ENCODE assay signal across 12 cellular contexts in genomic region chr17:31486351-31487062, GRCh38.
DNase-seq lines count a peak whose midpoint lies in the region; ATAC-seq, FAIRE-seq and TF ChIP-seq lines count a peak whose summit lies in the region.
"Had no signal": no experiment of that assay in that cellular context is flagged by ENCODE, and none has a peak within 500 bp of the region (broad histone marks: within the 10 kb centered on the region; RNA-seq: fewer than 3 reads in every experiment).

No MANE protein-coding gene starts in this region.

- H2AFZ ChIP-seq in astrocyte (ENCODE audit: low read depth, low read length): no peak overlapping the region

- intact Hi-C loops in MCF 10A (cut with micrococcal nuclease): no loop called here
- intact Hi-C loops in breast epithelium (cut with DNase I; ENCODE audit: low total_unique reads): loop anchor here (10.0 kb wide), 1 partner anchor 462 kb away; no protein-coding TSS in a partner anchor
- intact Hi-C loops in right lobe of liver (cut with DNase I): no loop called here
- intact Hi-C loops in upper lobe of right lung (cut with DNase I): no loop called here

- H3K4me3 Mint-ChIP-seq in MCF 10A (ENCODE audit: unreplicated experiment) (peak overlapping the region; percentile 77), astrocyte (ENCODE audit: unreplicated experiment) (peak overlapping the region; percentile 77)

- POLR2A ChIA-PET in MCF 10A (lab: Yijun Ruan, JAX): no interaction called here

- no peak for DNase-seq in MCF 10A (ENCODE audit: unreplicated experiment)
- no peak for DNase-seq in breast epithelium (ENCODE audit: low spot score in 2 of 2)
- DNase-seq in astrocyte (ENCODE audit: low read depth): no peak
- DNase-seq in right lobe of liver: peak; percentile 63 to 65 (median 64)
- DNase-seq in upper lobe of right lung: peak; percentile 75
- no peak for DNase-seq in midbrain (lab: John Stamatoyannopoulos, UW)
- no peak for DNase-seq in SW 1271 (lab: John Stamatoyannopoulos, UW)
- DNase-seq: activated CD4-positive, alpha-beta T cell treated with anti-CD3 and anti-CD28 coated beads, Interleukin-2, amount 50 U/mL, for 48 hours; AML-193; NCI-H1436; ovary had no signal

- WGBS in right lobe of liver (ENCODE audit: insufficient coverage, low coverage, low lambda C conversion rate, missing lambda C conversion rate): 33% methylated on average over 4 of the region's 9 CpGs

- H3K36me3 Mint-ChIP-seq in MCF 10A (ENCODE audit: insufficient read depth, unreplicated experiment) (no peaks in the 10 kb centered on the region), astrocyte (ENCODE audit: low read depth, unreplicated experiment) (no peaks in the 10 kb centered on the region)

- H3K4me3 ChIP-seq in breast epithelium (peak overlapping the region in 1 of 3 donors; percentile 83), astrocyte (ENCODE audit: insufficient read depth, low read depth, low read length) (no peak overlapping the region), right lobe of liver (no peak overlapping the region), upper lobe of right lung (no peak overlapping the region)

- H3K4me1 ChIP-seq in breast epithelium: no peaks in the 10 kb centered on the region
- H3K4me1 ChIP-seq in astrocyte (ENCODE audit: insufficient read depth, low read length): peaks cover 6% of the 10 kb centered on the region
- H3K4me1 ChIP-seq in right lobe of liver: peaks cover 0 to 35% (median 14%) of the 10 kb centered on the region in 4 donors
- peaks cover 20% of the 10 kb centered on the region for H3K4me1 ChIP-seq in upper lobe of right lung

- H3K27me3 Mint-ChIP-seq in MCF 10A (ENCODE audit: insufficient read depth, unreplicated experiment) (no peaks in the 10 kb centered on the region), astrocyte (ENCODE audit: low read depth, unreplicated experiment) (peaks cover 61% of the 10 kb centered on the region)

- H3K9ac ChIP-seq in astrocyte (ENCODE audit: low read length): no peak overlapping the region

- peaks cover 3% of the 10 kb centered on the region for H4K20me1 ChIP-seq in astrocyte (ENCODE audit: insufficient read depth, low read length)

- no peak for TF ChIP-seq POLR2A in breast epithelium (IDR thresholded peaks at IDR 0.05)
- no peak for TF ChIP-seq POLR2A in right lobe of liver (IDR thresholded peaks at IDR 0.05)

- no peak for TF ChIP-seq CTCF in MCF 10A (IDR thresholded peaks at IDR 0.05; ENCODE audit: unreplicated experiment)
- no peak for TF ChIP-seq CTCF in breast epithelium (IDR thresholded peaks at IDR 0.05)
- TF ChIP-seq CTCF in astrocyte (IDR thresholded peaks at IDR 0.05; ENCODE audit: insufficient read depth, low read depth, low read length): no peak
- TF ChIP-seq CTCF in right lobe of liver (IDR thresholded peaks at IDR 0.05): no peak
- no peak for TF ChIP-seq CTCF in upper lobe of right lung (IDR thresholded peaks at IDR 0.05)

- H3K9me3 ChIP-seq in breast epithelium: no peaks in the 10 kb centered on the region
- H3K9me3 ChIP-seq in astrocyte (ENCODE audit: insufficient read depth, low read depth, low read length): no peaks in the 10 kb centered on the region
- H3K9me3 ChIP-seq in right lobe of liver: no peaks in the 10 kb centered on the region
- H3K9me3 ChIP-seq in upper lobe of right lung: no peaks in the 10 kb centered on the region
- H3K9me3 ChIP-seq: ovary had no signal

- no TSS peak for BruUV-seq in MCF 10A (replicated peaks; lab: Mats Ljungman, UMichigan)

- no peaks in the 10 kb centered on the region for H3K36me3 ChIP-seq in breast epithelium
- no peaks in the 10 kb centered on the region for H3K36me3 ChIP-seq in astrocyte (ENCODE audit: insufficient read depth, low read length)
- H3K36me3 ChIP-seq in right lobe of liver: no peaks in the 10 kb centered on the region
- H3K36me3 ChIP-seq in upper lobe of right lung: no peaks in the 10 kb centered on the region
- H3K36me3 ChIP-seq: ovary had no signal

- CTCF ChIA-PET in MCF 10A (lab: Yijun Ruan, JAX): interaction anchor here (0.6 to 1.0 kb wide), 2 partner anchors 31 to 39 kb away, joined by 3 read pairs; no protein-coding TSS in a partner anchor

- H3K4me1 Mint-ChIP-seq in MCF 10A (ENCODE audit: insufficient read depth, unreplicated experiment) (peaks cover 16% of the 10 kb centered on the region), astrocyte (ENCODE audit: low read depth, unreplicated experiment) (peaks cover 7% of the 10 kb centered on the region)

- H3K27me3 ChIP-seq in breast epithelium (no peaks in the 10 kb centered on the region), astrocyte (ENCODE audit: insufficient read depth, low read length) (peaks cover 54% of the 10 kb centered on the region), right lobe of liver (no peaks in the 10 kb centered on the region), upper lobe of right lung (no peaks in the 10 kb centered on the region)
- H3K27me3 ChIP-seq: ovary had no signal

- H3K4me2 ChIP-seq in astrocyte (ENCODE audit: low read length): no peak overlapping the region

- ATAC-seq in right lobe of liver (peak in 3 of 4 donors; percentile 1 to 33 (median 31)), upper lobe of right lung (no peak), GM19467 (IDR thresholded peaks at IDR 0.05; ENCODE audit: unreplicated experiment) (no peak)

- no peak for FAIRE-seq in astrocyte (lab: Jason Lieb, UNC)

- no peak overlapping the region for H3K27ac Mint-ChIP-seq in MCF 10A (ENCODE audit: low read depth, unreplicated experiment)
- H3K27ac Mint-ChIP-seq in astrocyte (ENCODE audit: unreplicated experiment): no peak overlapping the region

- no peak overlapping the region for H3K27ac ChIP-seq in breast epithelium
- H3K27ac ChIP-seq in astrocyte (ENCODE audit: low read depth, low read length): no peak overlapping the region
- H3K27ac ChIP-seq in right lobe of liver: peak overlapping the region in 2 of 3 donors; percentile 20 to 38
- no peak overlapping the region for H3K27ac ChIP-seq in upper lobe of right lung
- H3K27ac ChIP-seq: ovary had no signal

- H3K79me2 ChIP-seq in astrocyte (ENCODE audit: insufficient read depth, low read length): no peaks in the 10 kb centered on the region

- H3K9me3 Mint-ChIP-seq in MCF 10A (ENCODE audit: unreplicated experiment) (no peaks in the 10 kb centered on the region), astrocyte (ENCODE audit: unreplicated experiment) (peaks cover 2% of the 10 kb centered on the region)

Comparison
In these comparisons a context has a peak if more than half of its experiments do, and no peak if none do; other contexts are left out.
1. DNase-seq: peak in right lobe of liver (3 of 3) and upper lobe of right lung (single experiment); none in MCF 10A (single experiment), breast epithelium (0 of 2), astrocyte (single experiment), midbrain (single experiment) and SW 1271 (0 of 2).
2. H3K27ac ChIP-seq: peak in right lobe of liver (2 of 3); none in breast epithelium (0 of 2), astrocyte (single experiment) and upper lobe of right lung (single experiment).
3. ATAC-seq: peak in right lobe of liver (3 of 4); none in upper lobe of right lung (single experiment) and GM19467 (single experiment).